Comparison of ENCODE assay signal across 22 cellular contexts in the genomic region with DNA sequence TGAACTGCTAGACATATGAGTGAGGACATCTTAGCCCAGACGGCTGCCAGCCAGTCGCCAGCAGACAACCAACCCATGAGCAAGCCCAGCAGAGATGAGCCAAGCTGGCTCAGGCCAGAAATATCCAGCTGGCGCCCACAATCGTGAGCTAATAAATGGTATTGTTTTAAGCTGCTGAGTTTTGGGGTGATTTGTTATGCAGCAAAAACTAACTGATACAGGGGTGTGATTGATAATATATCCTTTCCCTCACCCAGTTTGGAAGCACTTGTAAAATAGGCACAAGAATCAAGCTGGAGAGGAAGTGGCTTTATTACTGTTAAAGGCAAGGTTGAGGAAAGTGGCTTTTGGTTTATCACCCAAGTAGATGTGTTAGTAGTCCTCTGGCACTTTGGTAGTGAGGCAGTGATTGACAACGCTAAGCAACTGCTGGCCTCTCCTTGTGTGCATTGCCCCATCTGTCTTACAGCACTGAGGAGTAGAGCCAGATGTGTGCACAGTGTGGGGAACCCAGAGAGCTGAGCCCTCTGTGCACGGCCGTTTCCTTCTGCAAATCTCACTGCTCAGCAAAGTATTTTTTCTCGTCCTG.
"Had no signal": no experiment of that assay in that cellular context is flagged by ENCODE, and none has a peak within 500 bp of the region (broad histone marks: within the 10 kb centered on the region; RNA-seq: fewer than 3 reads in every experiment).

No MANE protein-coding gene starts in this region.

- FAIRE-seq: colon had no signal

- H3K9me3 Mint-ChIP-seq: activated B cell treated with CpG ODN at 0.5 μM for 24 hours; activated CD4-positive, alpha-beta memory T cell treated with anti-CD3 and anti-CD28 coated beads for 36 hours; activated naive CD8-positive, alpha-beta T cell treated with anti-CD3 and anti-CD28 coated beads for 36 hours; activated T-helper 17 cell treated with anti-CD3 and anti-CD28 coated beads, Interleukin-2, amount 50 U/mL, for 72 hours; memory B cell; stimulated activated naive CD8-positive, alpha-beta T cell treated with anti-CD3 and anti-CD28 coated beads, Interleukin-15, Interleukin-2, amounts not matched to agents 100 ng/mL and 50 ng/mL, for 24 hours had no signal

- H3K36me3 ChIP-seq: gastroesophageal sphincter, vagina had no signal

- H3K9me3 ChIP-seq: gastroesophageal sphincter, heart right ventricle, tibial nerve, vagina had no signal

- H3K4me3 Mint-ChIP-seq: activated B cell treated with CpG ODN at 0.5 μM for 24 hours; activated CD4-positive, alpha-beta memory T cell treated with anti-CD3 and anti-CD28 coated beads for 36 hours; activated CD8-positive, alpha-beta memory T cell treated with anti-CD3 and anti-CD28 coated beads, Interleukin-2, amount 10 ng/mL, durations not matched to agents 7 days and 5 days; activated naive CD8-positive, alpha-beta T cell treated with anti-CD3 and anti-CD28 coated beads for 36 hours; activated T-helper 17 cell treated with anti-CD3 and anti-CD28 coated beads, Interleukin-2, amount 50 U/mL, for 72 hours; brain; memory B cell; naive thymus-derived CD8-positive, alpha-beta T cell; stimulated activated naive CD8-positive, alpha-beta T cell treated with anti-CD3 and anti-CD28 coated beads, Interleukin-15, Interleukin-2, amounts not matched to agents 100 ng/mL and 50 ng/mL, for 24 hours had no signal

- H3K27me3 ChIP-seq: gastroesophageal sphincter, heart right ventricle, tibial nerve, vagina had no signal

- H3K4me3 ChIP-seq: gastroesophageal sphincter, heart right ventricle, tibial nerve, vagina had no signal

- H3K36me3 Mint-ChIP-seq: activated CD4-positive, alpha-beta memory T cell treated with anti-CD3 and anti-CD28 coated beads for 36 hours; activated CD8-positive, alpha-beta memory T cell treated with anti-CD3 and anti-CD28 coated beads, Interleukin-2, amount 10 ng/mL, durations not matched to agents 7 days and 5 days; activated naive CD8-positive, alpha-beta T cell treated with anti-CD3 and anti-CD28 coated beads for 36 hours; memory B cell; naive thymus-derived CD8-positive, alpha-beta T cell had no signal

- H3K27ac Mint-ChIP-seq: activated B cell treated with CpG ODN at 0.5 μM for 24 hours; activated CD4-positive, alpha-beta memory T cell treated with anti-CD3 and anti-CD28 coated beads for 36 hours; activated CD8-positive, alpha-beta memory T cell treated with anti-CD3 and anti-CD28 coated beads, Interleukin-2, amount 10 ng/mL, durations not matched to agents 7 days and 5 days; activated naive CD8-positive, alpha-beta T cell treated with anti-CD3 and anti-CD28 coated beads for 36 hours; activated T-helper 17 cell treated with anti-CD3 and anti-CD28 coated beads, Interleukin-2, amount 50 U/mL, for 72 hours; brain; memory B cell; naive thymus-derived CD8-positive, alpha-beta T cell; stimulated activated naive CD8-positive, alpha-beta T cell treated with anti-CD3 and anti-CD28 coated beads, Interleukin-15, Interleukin-2, amounts not matched to agents 100 ng/mL and 50 ng/mL, for 24 hours had no signal

- H3K27ac ChIP-seq: gastroesophageal sphincter, heart right ventricle, tibial nerve, vagina had no signal

- DNase-seq: activated B cell treated with CpG ODN at 0.5 μM for 24 hours; activated CD4-positive, alpha-beta memory T cell treated with anti-CD3 and anti-CD28 coated beads for 36 hours; activated CD4-positive, alpha-beta T cell treated with anti-CD3 and anti-CD28 coated beads for 4 hours; activated CD8-positive, alpha-beta memory T cell treated with anti-CD3 and anti-CD28 coated beads, Interleukin-2, amount 10 ng/mL, durations not matched to agents 7 days and 5 days; activated naive CD4-positive, alpha-beta T cell; activated naive CD8-positive, alpha-beta T cell treated with anti-CD3 and anti-CD28 coated beads for 36 hours; anterior cingulate cortex; caudate nucleus; heart right ventricle; left ventricle myocardium superior; naive thymus-derived CD8-positive, alpha-beta T cell; nucleus accumbens; SW 1271 had no signal

- H3K4me1 ChIP-seq: tibial nerve, vagina had no signal

- H3K4me1 Mint-ChIP-seq: activated B cell treated with CpG ODN at 0.5 μM for 24 hours; activated T-helper 17 cell treated with anti-CD3 and anti-CD28 coated beads, Interleukin-2, amount 50 U/mL, for 72 hours; brain; memory B cell had no signal

- ATAC-seq: activated CD8-positive, alpha-beta memory T cell treated with anti-CD3 and anti-CD28 coated beads, Interleukin-2, amount 10 ng/mL, durations not matched to agents 7 days and 5 days; activated T-helper 17 cell treated with anti-CD3 and anti-CD28 coated beads, Interleukin-2, amount 50 U/mL, for 72 hours; esophagus mucosa; gastroesophageal sphincter; heart right ventricle; left ventricle myocardium superior; naive thymus-derived CD8-positive, alpha-beta T cell had no signal

- H3K27me3 Mint-ChIP-seq: activated B cell treated with CpG ODN at 0.5 μM for 24 hours; activated CD4-positive, alpha-beta memory T cell treated with anti-CD3 and anti-CD28 coated beads for 36 hours; brain; memory B cell had no signal
